Comparison of ENCODE assay signal across 23 cellular contexts in the genomic region with DNA sequence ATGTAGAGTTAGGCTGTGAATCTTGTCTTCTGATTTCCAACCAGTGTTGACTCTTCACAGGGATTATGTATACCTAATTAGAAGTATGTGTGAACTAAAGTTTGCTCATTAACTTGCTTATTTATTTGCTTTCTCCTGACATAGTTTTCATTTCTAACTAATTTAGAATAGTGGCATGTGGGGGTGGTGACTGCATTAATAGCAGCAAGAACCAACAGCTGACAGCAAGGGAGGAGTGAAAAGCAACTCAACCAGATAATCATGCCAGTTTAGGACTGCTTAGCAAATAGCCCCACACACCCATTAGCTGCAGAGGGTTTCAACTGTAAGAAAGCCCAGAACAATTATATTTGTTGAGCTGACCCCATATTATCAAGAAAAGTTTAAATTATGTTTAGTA. TPM values are rescaled to one million over a fixed set of nuclear protein-coding genes. Genes with fewer than 3 reads are reported as not detected.
"Had no signal": no experiment of that assay in that cellular context is flagged by ENCODE, and none has a peak within 500 bp of the region (broad histone marks: within the 10 kb centered on the region; RNA-seq: fewer than 3 reads in every experiment).

No MANE protein-coding gene starts in this region.

- H3K79me2 ChIP-seq: parathyroid adenoma had no signal

- H3K4me3 Mint-ChIP-seq: activated CD4-positive, alpha-beta T cell treated with anti-CD3 and anti-CD28 coated beads, Interleukin-2, amount 10 ng/mL, durations not matched to agents 24 days and 14 days; activated CD8-positive, alpha-beta T cell treated with anti-CD3 and anti-CD28 coated beads, Interleukin-2, amount 10 ng/mL, durations not matched to agents 7 days and 5 days; activated naive CD8-positive, alpha-beta T cell treated with anti-CD3 and anti-CD28 coated beads, Interleukin-2, amount 50 U/mL, for 24 hours; activated T-helper 1 cell treated with anti-CD3 and anti-CD28 coated beads, Interleukin-12 subunit alpha, Interleukin-12 subunit beta, Interleukin-2, Interleukin-4 antibody, amounts not matched to agents 30 ng/mL and 10 ng/mL and 1 ng/mL, durations not matched to agents 14 hours and 24 hours and 36 hours; dendritic cell treated with granulocyte-macrophage colony-stimulating factor and Interleukin-4, amounts not matched to agents 40 ng/mL and 50 ng/mL, for 4 days; memory B cell; type B pancreatic cell had no signal

- H3K27ac ChIP-seq: foreskin keratinocyte, parathyroid adenoma, spleen, thoracic aorta, VCaP had no signal

- ATAC-seq: activated CD4-positive, CD25-positive, alpha-beta regulatory T cell treated with anti-CD3 and anti-CD28 coated beads, Interleukin-2, amount 50 U/mL, for 24 hours; activated CD8-positive, alpha-beta T cell treated with anti-CD3 and anti-CD28 coated beads, Interleukin-2, amount 10 ng/mL, durations not matched to agents 7 days and 5 days; activated naive CD8-positive, alpha-beta T cell treated with anti-CD3 and anti-CD28 coated beads, Interleukin-2, amount 50 U/mL, for 24 hours; foreskin keratinocyte had no signal

- H3K27ac Mint-ChIP-seq: activated CD4-positive, alpha-beta T cell treated with anti-CD3 and anti-CD28 coated beads, Interleukin-2, amount 10 ng/mL, durations not matched to agents 24 days and 14 days; activated CD8-positive, alpha-beta T cell treated with anti-CD3 and anti-CD28 coated beads, Interleukin-2, amount 10 ng/mL, durations not matched to agents 7 days and 5 days; activated naive CD8-positive, alpha-beta T cell treated with anti-CD3 and anti-CD28 coated beads, Interleukin-2, amount 50 U/mL, for 24 hours; activated T-helper 1 cell treated with anti-CD3 and anti-CD28 coated beads, Interleukin-12 subunit alpha, Interleukin-12 subunit beta, Interleukin-2, Interleukin-4 antibody, amounts not matched to agents 30 ng/mL and 10 ng/mL and 1 ng/mL, durations not matched to agents 14 hours and 24 hours and 36 hours; dendritic cell treated with granulocyte-macrophage colony-stimulating factor and Interleukin-4, amounts not matched to agents 40 ng/mL and 50 ng/mL, for 4 days; memory B cell; type B pancreatic cell had no signal

- DNase-seq: activated CD4-positive, alpha-beta T cell treated with anti-CD3 and anti-CD28 coated beads, Interleukin-2, amount 10 ng/mL, durations not matched to agents 24 days and 14 days; activated CD8-positive, alpha-beta T cell treated with anti-CD3 and anti-CD28 coated beads, Interleukin-2, amount 10 ng/mL, durations not matched to agents 7 days and 5 days; activated gamma-delta T cell; activated naive CD4-positive, alpha-beta T cell treated with anti-CD3 and anti-CD28 coated beads, Interleukin-2, amount 50 U/mL, for 16 hours; activated naive CD8-positive, alpha-beta T cell treated with anti-CD3 and anti-CD28 coated beads, Interleukin-2, amount 50 U/mL, for 24 hours; caudate nucleus; effector CD4-positive, alpha-beta T cell; foreskin keratinocyte; hippocampal formation; kidney glomerular epithelial cell; nucleus accumbens; spleen; stimulated activated CD4-positive, alpha-beta T cell treated with anti-CD3 and anti-CD28 coated beads, Interleukin-4, amount 100 ng/mL, for 1 hour; stimulated activated naive CD4-positive, alpha-beta T cell had no signal

- H3K4me1 ChIP-seq: foreskin keratinocyte had no signal

- H2AFZ ChIP-seq: parathyroid adenoma had no signal

- H3K9me3 Mint-ChIP-seq: activated CD4-positive, alpha-beta T cell treated with anti-CD3 and anti-CD28 coated beads, Interleukin-2, amount 10 ng/mL, durations not matched to agents 24 days and 14 days; activated naive CD8-positive, alpha-beta T cell treated with anti-CD3 and anti-CD28 coated beads, Interleukin-2, amount 50 U/mL, for 24 hours; activated T-helper 1 cell treated with anti-CD3 and anti-CD28 coated beads, Interleukin-12 subunit alpha, Interleukin-12 subunit beta, Interleukin-2, Interleukin-4 antibody, amounts not matched to agents 30 ng/mL and 10 ng/mL and 1 ng/mL, durations not matched to agents 14 hours and 24 hours and 36 hours; dendritic cell treated with granulocyte-macrophage colony-stimulating factor and Interleukin-4, amounts not matched to agents 40 ng/mL and 50 ng/mL, for 4 days; memory B cell; type B pancreatic cell had no signal

- H3K27me3 Mint-ChIP-seq: dendritic cell treated with granulocyte-macrophage colony-stimulating factor and Interleukin-4, amounts not matched to agents 40 ng/mL and 50 ng/mL, for 4 days; type B pancreatic cell had no signal

- H3K9ac ChIP-seq: parathyroid adenoma had no signal

- H3K36me3 Mint-ChIP-seq: memory B cell had no signal

- H3K9me3 ChIP-seq: spleen, thoracic aorta had no signal

- H3K27me3 ChIP-seq: foreskin keratinocyte, spleen had no signal

- H3K4me3 ChIP-seq: spleen, thoracic aorta had no signal

RNA-seq across cellular contexts. Expression of gene ST3GAL6, which starts 3.8 kb away (rescaled TPM):
- total RNA-seq: activated CD4-positive, alpha-beta T cell treated with anti-CD3 and anti-CD28 coated beads, Interleukin-2, amount 10 ng/mL, durations not matched to agents 24 days and 14 days; activated CD8-positive, alpha-beta T cell treated with anti-CD3 and anti-CD28 coated beads, Interleukin-2, amount 10 ng/mL, durations not matched to agents 7 days and 5 days; T-helper 2 cell treated with Interferon-gamma antibody and Interleukin-4, amounts not matched to agents 100 ng/mL and 5 ng/mL, for 36 hours had no signal
